7 cellular contexts compared by ENCODE assay signal in the genomic region with DNA sequence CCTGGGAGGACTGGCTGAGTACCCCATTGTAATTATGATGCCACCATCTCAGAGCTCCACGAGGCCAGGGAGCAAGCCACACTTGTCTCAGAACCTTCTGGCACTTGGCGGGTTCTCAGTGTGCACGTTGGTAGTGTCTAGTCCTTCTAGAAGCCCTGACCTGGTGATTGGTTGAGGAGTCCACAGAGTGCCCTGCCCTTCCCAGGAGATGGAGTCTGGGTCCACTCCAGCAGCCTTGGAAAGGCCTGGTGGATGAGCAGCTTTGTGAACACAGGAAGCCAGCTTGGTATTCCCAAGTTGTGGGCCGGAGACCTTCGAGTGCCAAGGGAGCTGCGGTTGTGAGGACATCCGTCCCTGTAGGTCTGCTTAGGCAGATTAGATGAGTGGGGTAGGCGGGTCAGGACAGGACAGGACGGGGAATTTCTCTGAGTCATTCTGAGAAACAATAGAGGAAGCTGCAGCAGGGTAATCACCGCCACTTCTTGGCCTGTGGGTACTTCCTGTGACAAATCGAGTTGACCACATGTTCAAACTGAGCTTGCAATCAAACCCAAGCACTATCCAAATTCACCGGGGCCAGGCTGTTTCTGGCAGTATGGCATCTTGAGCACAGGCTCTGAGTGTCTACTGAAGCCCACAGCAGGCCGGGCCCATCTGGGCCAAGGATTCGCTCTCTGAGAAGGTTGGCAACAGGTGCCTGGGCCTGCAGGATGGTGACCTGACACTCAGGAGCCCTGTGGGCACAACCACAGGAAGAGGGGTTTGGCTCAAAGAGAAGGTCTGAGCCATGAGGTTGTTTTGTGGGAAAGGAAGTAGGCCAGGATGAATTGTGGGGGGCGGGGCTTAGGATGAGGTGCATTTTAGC.
DNase-seq lines count a peak whose midpoint lies in the region; ATAC-seq and TF ChIP-seq lines count a peak whose summit lies in the region.

No MANE protein-coding gene starts in this region.

- DNase-seq in activated T-cell treated with anti-CD3 and anti-CD28 coated beads for 48 hours (ENCODE audit: low read depth) (peak; percentile 56), fibroblast of the conjunctiva (ENCODE audit: low read depth) (peak; percentile 38), pulmonary artery endothelial cell (ENCODE audit: low read depth, low spot score) (peak; percentile 95), cerebellar nuclear complex (lab: John Stamatoyannopoulos, UW) (no peak)

- peaks cover 35% of the 10 kb centered on the region for H3K4me1 ChIP-seq in OCI-LY3 (ENCODE audit: low read length)

- TF ChIP-seq CTCF in OCI-LY3 (IDR thresholded peaks at IDR 0.05; ENCODE audit: low read depth, low read length), result no peak

- H3K4me2 ChIP-seq in OCI-LY3 (ENCODE audit: low read length), result peak overlapping the region; percentile 67

- H3K9me3 ChIP-seq in OCI-LY3 (ENCODE audit: insufficient read depth, low read length), result no peaks in the 10 kb centered on the region

- H3K36me3 ChIP-seq in OCI-LY3 (replicated peaks; ENCODE audit: low read depth, low read length), result no peaks in the 10 kb centered on the region

- H3K27me3 ChIP-seq in OCI-LY3 (ENCODE audit: low read depth, low read length), result no peaks in the 10 kb centered on the region

- peak overlapping the region; percentile 68; the same call in 1 of the 2 replicates for H3K9ac ChIP-seq in OCI-LY3 (ENCODE audit: low read length)

- peak; percentile 95 for ATAC-seq in GM18873 (IDR thresholded peaks at IDR 0.05; ENCODE audit: low FRiP score, unreplicated experiment)
- peak; percentile 94 for ATAC-seq in HG02973 (IDR thresholded peaks at IDR 0.05; ENCODE audit: unreplicated experiment)

- H3K79me2 ChIP-seq in OCI-LY3 (ENCODE audit: low read length), result no peaks in the 10 kb centered on the region

- H2AFZ ChIP-seq in OCI-LY3 (ENCODE audit: low read depth, low read length), result peak overlapping the region; percentile 3; the same call in 1 of the 2 replicates

- no peaks in the 10 kb centered on the region for H4K20me1 ChIP-seq in OCI-LY3 (ENCODE audit: insufficient read depth, low read length)

- H3K4me3 ChIP-seq in OCI-LY3 (ENCODE audit: low read length), result peak overlapping the region; percentile 63

- peak overlapping the region; percentile 93 for H3K27ac ChIP-seq in OCI-LY3 (ENCODE audit: low read length)

Comparison
In these comparisons a context has a peak if more than half of its experiments do, and no peak if none do; other contexts are left out.
1. DNase-seq: peak in activated T-cell treated with anti-CD3 and anti-CD28 coated beads for 48 hours (single experiment), fibroblast of the conjunctiva (single experiment) and pulmonary artery endothelial cell (single experiment); none in cerebellar nuclear complex (0 of 2).